ENCODE assay signal across 8 cellular contexts in the genomic region with DNA sequence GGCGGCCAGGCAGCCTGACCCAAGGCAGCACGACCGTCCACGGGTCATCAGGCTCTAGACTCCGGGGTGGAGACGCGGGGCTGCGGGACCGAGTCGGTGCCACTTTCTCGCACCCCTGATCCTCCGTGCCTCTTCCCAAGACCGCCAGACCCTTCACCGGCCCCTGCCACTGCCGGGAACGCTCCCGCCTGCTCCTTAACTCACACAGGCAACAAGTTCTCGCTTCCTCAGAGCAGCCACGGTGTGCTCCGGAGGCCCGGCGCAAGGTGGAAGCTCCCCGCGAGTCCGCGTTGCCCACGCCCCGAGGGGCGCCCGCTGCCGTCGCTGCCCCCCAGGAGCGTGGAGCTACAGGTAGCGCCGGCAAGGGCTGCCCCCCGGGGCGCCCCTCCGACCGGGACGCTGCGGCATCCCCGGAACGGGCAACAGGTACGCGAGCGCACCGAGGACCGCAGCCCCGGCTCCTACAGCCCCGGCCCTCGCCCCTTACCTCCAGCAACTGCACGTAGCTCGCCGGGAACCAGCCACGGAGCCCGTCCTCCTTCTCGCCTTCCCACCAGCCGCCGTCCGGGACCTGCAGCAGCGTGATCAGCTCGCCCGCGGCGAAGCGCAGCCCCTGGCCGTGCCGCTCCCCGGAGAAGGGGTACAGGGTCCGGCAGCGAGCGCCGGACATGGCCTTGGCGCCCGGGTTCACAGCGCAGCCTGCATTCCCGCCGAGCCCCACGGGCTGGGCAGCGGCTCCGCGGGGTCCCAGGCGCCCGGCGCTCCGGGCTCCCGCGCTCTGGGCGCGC.
DNase-seq lines count a peak whose midpoint lies in the region; ATAC-seq, FAIRE-seq and TF ChIP-seq lines count a peak whose summit lies in the region.

No MANE protein-coding gene starts in this region.

- H3K36me3 ChIP-seq in HEK293 (ENCODE audit: control insufficient read depth in 2 of 2, insufficient read depth in 1 of 2, low read length in 2 of 2) (no peaks in the 10 kb centered on the region), muscle layer of duodenum (ENCODE audit: control insufficient read depth in 1 of 2, insufficient read depth in 2 of 2, low read length in 2 of 2) (no peaks in the 10 kb centered on the region)

- H3K9me3 ChIP-seq in HEK293 (ENCODE audit: control insufficient read depth, insufficient read depth, low read depth, low read length) (no peaks in the 10 kb centered on the region), muscle layer of duodenum (ENCODE audit: control insufficient read depth in 1 of 2, low read length in 2 of 2) (peaks cover 6 to 14% of the 10 kb centered on the region in 2 donors)

- no peak for FAIRE-seq in D721Med (lab: Jason Lieb, UNC)

- POLR2A ChIA-PET in HEK293 (lab: Yijun Ruan, JAX): interaction anchor here (0.6 to 0.9 kb wide), 6 partner anchors 13 to 360 kb away, joined by 3 to 4 read pairs (median 3); no protein-coding TSS in a partner anchor

- no peak for ATAC-seq in GM21737 (IDR thresholded peaks at IDR 0.05; ENCODE audit: unreplicated experiment)

- no peaks in the 10 kb centered on the region for H3K27me3 ChIP-seq in muscle layer of duodenum (ENCODE audit: low read depth, low read length)

- peaks cover 3% of the 10 kb centered on the region; the same call in 1 of the 2 replicates for H3K4me1 ChIP-seq in HEK293 (ENCODE audit: control insufficient read depth, insufficient read depth, low read length)
- peaks cover 4 to 10% of the 10 kb centered on the region in 2 donors for H3K4me1 ChIP-seq in muscle layer of duodenum (ENCODE audit: control insufficient read depth in 1 of 2, insufficient read depth in 2 of 2, low read length in 2 of 2)

- CTCF ChIA-PET in HEK293 (lab: Yijun Ruan, JAX): interaction anchor here (0.5 to 0.6 kb wide), 2 partner anchors 238 to 268 kb away, joined by 3 to 4 read pairs; no protein-coding TSS in a partner anchor

- peak overlapping the region; percentile 70 for H3K4me3 ChIP-seq in AG10803 (ENCODE audit: low read length)
- peak overlapping the region; percentile 54 for H3K4me3 ChIP-seq in HEK293 (ENCODE audit: low read depth, low read length)
- H3K4me3 ChIP-seq in choroid plexus epithelial cell (ENCODE audit: low read depth, low read length): peak overlapping the region; percentile 60
- H3K4me3 ChIP-seq in muscle layer of duodenum (ENCODE audit: low read depth in 1 of 2, low read length in 2 of 2): peak overlapping the region; percentile 28 to 81

- DNase-seq in AG10803 (ENCODE audit: low read depth) (no peak), choroid plexus epithelial cell (ENCODE audit: low read depth) (peak; percentile 15), Kasumi-1 (lab: John Stamatoyannopoulos, UW) (no peak), NCI-H1694 (lab: John Stamatoyannopoulos, UW) (no peak), D721Med (ENCODE audit: insufficient read length, low spot score) (no peak)

- TF ChIP-seq CTCF in AG10803 (conservative IDR thresholded peaks at IDR 0.05; ENCODE audit: low read length) (no peak), HEK293 (tag by site-specific recombination; IDR thresholded peaks at IDR 0.05) (no peak), choroid plexus epithelial cell (conservative IDR thresholded peaks at IDR 0.05; ENCODE audit: low read depth, low read length) (no peak), D721Med (IDR thresholded peaks at IDR 0.05; ENCODE audit: insufficient read depth, missing control alignments) (no peak)

- H3K27ac ChIP-seq in HEK293 (ENCODE audit: extremely low read depth, low read depth, low read length) (peak overlapping the region; percentile 49; the same call in 1 of the 2 replicates), muscle layer of duodenum (ENCODE audit: low read length) (no peak overlapping the region)

TF ChIP-seq in HEK293, 187 proteins besides CTCF, POLR2A, EP300 and RAD21 (continues in another document):
- no peak for TF ChIP-seq GFI1B (tag by site-specific recombination; IDR thresholded peaks at IDR 0.05)
- TF ChIP-seq KLF10 (tag by site-specific recombination; IDR thresholded peaks at IDR 0.05): 0 out of 2 replicates have a peak, but pooled peaks have one; percentile 14
- TF ChIP-seq GLIS2 (tag by site-specific recombination; IDR thresholded peaks at IDR 0.05): peak; percentile 67
- peak; percentile 86 for TF ChIP-seq ZBTB20 (tag by site-specific recombination; IDR thresholded peaks at IDR 0.05)
- peak; percentile 35; the same call in 1 of the 2 replicates for TF ChIP-seq MZF1 (tag by site-specific recombination; IDR thresholded peaks at IDR 0.05; ENCODE audit: borderline replicate concordance)
- no peak for TF ChIP-seq OVOL3 (tag by site-specific recombination; IDR thresholded peaks at IDR 0.05)
- TF ChIP-seq, protein P1, sequence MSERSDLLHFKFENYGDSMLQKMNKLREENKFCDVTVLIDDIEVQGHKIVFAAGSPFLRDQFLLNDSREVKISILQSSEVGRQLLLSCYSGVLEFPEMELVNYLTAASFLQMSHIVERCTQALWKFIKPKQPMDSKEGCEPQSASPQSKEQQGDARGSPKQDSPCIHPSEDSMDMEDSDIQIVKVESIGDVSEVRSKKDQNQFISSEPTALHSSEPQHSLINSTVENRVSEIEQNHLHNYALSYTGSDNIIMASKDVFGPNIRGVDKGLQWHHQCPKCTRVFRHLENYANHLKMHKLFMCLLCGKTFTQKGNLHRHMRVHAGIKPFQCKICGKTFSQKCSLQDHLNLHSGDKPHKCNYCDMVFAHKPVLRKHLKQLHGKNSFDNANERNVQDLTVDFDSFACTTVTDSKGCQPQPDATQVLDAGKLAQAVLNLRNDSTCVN (tag by site-specific recombination; optimal IDR thresholded peaks at IDR 0.05): peak; percentile 47
- no peak for TF ChIP-seq ZBTB8A (tag by site-specific recombination; IDR thresholded peaks at IDR 0.05)
- no peak for TF ChIP-seq ZNF138 (tag by site-specific recombination; IDR thresholded peaks at IDR 0.05; ENCODE audit: borderline replicate concordance)
- TF ChIP-seq ZNF335 (tag by site-specific recombination; conservative IDR thresholded peaks at IDR 0.05): peak; percentile 58
- TF ChIP-seq ZIC2 (tag by site-specific recombination; IDR thresholded peaks at IDR 0.05): peak; percentile 70; the same call in 1 of the 2 replicates
- no peak for TF ChIP-seq OSR2 (tag by site-specific recombination; IDR thresholded peaks at IDR 0.05)
- TF ChIP-seq SCRT2 (tag by site-specific recombination; IDR thresholded peaks at IDR 0.05): peak; percentile 95
- TF ChIP-seq, protein P2, sequence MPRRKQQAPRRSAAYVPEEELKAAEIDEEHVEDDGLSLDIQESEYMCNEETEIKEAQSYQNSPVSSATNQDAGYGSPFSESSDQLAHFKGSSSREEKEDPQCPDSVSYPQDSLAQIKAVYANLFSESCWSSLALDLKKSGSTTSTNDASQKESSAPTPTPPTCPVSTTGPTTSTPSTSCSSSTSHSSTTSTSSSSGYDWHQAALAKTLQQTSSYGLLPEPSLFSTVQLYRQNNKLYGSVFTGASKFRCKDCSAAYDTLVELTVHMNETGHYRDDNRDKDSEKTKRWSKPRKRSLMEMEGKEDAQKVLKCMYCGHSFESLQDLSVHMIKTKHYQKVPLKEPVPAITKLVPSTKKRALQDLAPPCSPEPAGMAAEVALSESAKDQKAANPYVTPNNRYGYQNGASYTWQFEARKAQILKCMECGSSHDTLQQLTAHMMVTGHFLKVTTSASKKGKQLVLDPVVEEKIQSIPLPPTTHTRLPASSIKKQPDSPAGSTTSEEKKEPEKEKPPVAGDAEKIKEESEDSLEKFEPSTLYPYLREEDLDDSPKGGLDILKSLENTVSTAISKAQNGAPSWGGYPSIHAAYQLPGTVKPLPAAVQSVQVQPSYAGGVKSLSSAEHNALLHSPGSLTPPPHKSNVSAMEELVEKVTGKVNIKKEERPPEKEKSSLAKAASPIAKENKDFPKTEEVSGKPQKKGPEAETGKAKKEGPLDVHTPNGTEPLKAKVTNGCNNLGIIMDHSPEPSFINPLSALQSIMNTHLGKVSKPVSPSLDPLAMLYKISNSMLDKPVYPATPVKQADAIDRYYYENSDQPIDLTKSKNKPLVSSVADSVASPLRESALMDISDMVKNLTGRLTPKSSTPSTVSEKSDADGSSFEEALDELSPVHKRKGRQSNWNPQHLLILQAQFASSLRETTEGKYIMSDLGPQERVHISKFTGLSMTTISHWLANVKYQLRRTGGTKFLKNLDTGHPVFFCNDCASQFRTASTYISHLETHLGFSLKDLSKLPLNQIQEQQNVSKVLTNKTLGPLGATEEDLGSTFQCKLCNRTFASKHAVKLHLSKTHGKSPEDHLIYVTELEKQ (tag by site-specific recombination; IDR thresholded peaks at IDR 0.05; ENCODE audit: borderline replicate concordance): no peak
